ENCODE assay signal across 12 cellular contexts in the genomic region with DNA sequence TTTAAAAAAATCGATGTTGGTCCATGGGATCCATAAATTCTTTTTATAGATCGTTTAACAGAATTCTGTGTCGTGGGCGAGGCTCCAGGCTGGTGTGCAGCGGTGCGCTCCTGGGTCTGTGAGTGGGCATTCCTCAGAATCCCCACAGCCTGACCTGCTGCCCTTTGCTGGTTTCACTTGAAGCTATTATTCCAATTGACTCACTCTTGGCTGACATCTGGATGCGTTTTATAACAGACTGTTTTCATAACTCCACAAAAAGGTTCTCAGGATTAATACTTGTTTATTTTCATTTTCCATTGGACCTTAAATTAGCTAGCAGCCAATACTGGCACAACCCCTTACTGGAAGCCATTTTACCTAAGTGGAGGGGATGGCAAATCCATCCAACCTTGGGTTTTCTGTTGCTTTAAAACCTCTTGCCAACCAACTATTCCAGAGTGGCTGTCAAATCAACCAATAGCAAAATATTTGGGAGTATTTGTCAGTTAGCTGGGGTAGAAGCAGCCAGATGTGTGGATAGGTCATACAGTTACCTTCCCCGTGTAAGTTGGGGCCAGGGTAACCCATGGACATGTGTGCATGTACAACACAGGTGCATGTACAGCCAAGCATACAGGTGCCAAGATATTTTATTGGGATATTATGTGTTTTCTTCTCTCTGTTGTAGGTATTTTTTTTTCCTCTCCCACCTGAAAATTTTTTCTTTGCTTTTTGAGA.
A peak's percentile ranks its signal among the peaks of the same experiment; 100 is the strongest.
DNase-seq lines count a peak whose midpoint lies in the region; ATAC-seq, FAIRE-seq and TF ChIP-seq lines count a peak whose summit lies in the region.
"Had no signal": no experiment of that assay in that cellular context is flagged by ENCODE, and none has a peak within 500 bp of the region (broad histone marks: within the 10 kb centered on the region; RNA-seq: fewer than 3 reads in every experiment).

No MANE protein-coding gene starts in this region.

- H3K27ac ChIP-seq in GM23248 (peak overlapping the region; percentile 58), substantia nigra (ENCODE audit: low read depth, low read length, poor library complexity, severe bottlenecking) (no peak overlapping the region), adrenal gland (peak overlapping the region in 1 of 5 donors; percentile 41), small intestine (ENCODE audit: low read depth in 1 of 2, low read length in 1 of 2) (no peak overlapping the region)
- H3K27ac ChIP-seq: psoas muscle had no signal

- no peak overlapping the region for H3K9ac ChIP-seq in GM23248

- peak overlapping the region; percentile 34; the same call in 1 of the 2 replicates for H3K4me3 ChIP-seq in GM23248
- H3K4me3 ChIP-seq in fibroblast of villous mesenchyme (ENCODE audit: low read depth, low read length), result no peak overlapping the region
- no peak overlapping the region for H3K4me3 ChIP-seq in adrenal gland
- no peak overlapping the region for H3K4me3 ChIP-seq in small intestine (ENCODE audit: low read depth in 1 of 2, low read length in 2 of 2)
- H3K4me3 ChIP-seq: psoas muscle had no signal

- TF ChIP-seq CTCF in fibroblast of villous mesenchyme (IDR thresholded peaks at IDR 0.05; ENCODE audit: insufficient read depth, low read depth, low read length) (no peak), adrenal gland (IDR thresholded peaks at IDR 0.05) (no peak)

- H3K27me3 ChIP-seq in GM23248 (replicated peaks; ENCODE audit: insufficient read depth) (no peaks in the 10 kb centered on the region), adrenal gland (no peaks in the 10 kb centered on the region), small intestine (ENCODE audit: control insufficient read depth in 2 of 2, insufficient read depth in 2 of 2, low read length in 2 of 2) (no peaks in the 10 kb centered on the region)

- H3K9me2 ChIP-seq in GM23248 (ENCODE audit: insufficient read depth), result no peaks in the 10 kb centered on the region

- 2 to 4% methylated on average over 8 of the region's 8 CpGs for WGBS in GM23248 (ENCODE audit: low coverage in 1 of 2, low lambda C conversion rate in 2 of 2, missing lambda C conversion rate in 2 of 2), 2 experiments
- 61 to 63% (median 62%) methylated on average over 8 of the region's 8 CpGs for WGBS in adrenal gland, 4 donors
- 83 to 89% (median 86%) methylated on average over 8 of the region's 8 CpGs for WGBS in small intestine, 3 donors

- in situ Hi-C loops in GM23248 (cut with MboI), result no loop called here

- H3K4me2 ChIP-seq in GM23248 (ENCODE audit: unreplicated experiment), result peak overlapping the region; percentile 68

- no peaks in the 10 kb centered on the region for H4K20me1 ChIP-seq in GM23248 (ENCODE audit: insufficient read depth)

- no peak overlapping the region for H2AFZ ChIP-seq in GM23248

- no peaks in the 10 kb centered on the region for H3K79me2 ChIP-seq in GM23248 (ENCODE audit: insufficient read depth)

- ATAC-seq in GM21576 (IDR thresholded peaks at IDR 0.05; ENCODE audit: unreplicated experiment), result no peak
- ATAC-seq: psoas muscle had no signal

- peaks cover 20% of the 10 kb centered on the region; the same call in 1 of the 2 replicates for H3F3A ChIP-seq in GM23248 (ENCODE audit: insufficient read depth)

- no peak for TF ChIP-seq POLR2A in adrenal gland (IDR thresholded peaks at IDR 0.05)

- H3K4me1 ChIP-seq in GM23248 (ENCODE audit: insufficient read depth) (peaks cover 32% of the 10 kb centered on the region), adrenal gland (replicated peaks in 1 of 2) (no peaks in the 10 kb centered on the region), small intestine (ENCODE audit: control insufficient read depth in 2 of 2, insufficient read depth in 1 of 2, low read depth in 1 of 2, low read length in 1 of 2) (no peaks in the 10 kb centered on the region)
- H3K4me1 ChIP-seq: psoas muscle had no signal

- no peak for FAIRE-seq in small intestine (lab: Jason Lieb, UNC)
- FAIRE-seq: kidney had no signal

- H3K9me3 ChIP-seq in GM23248 (ENCODE audit: low read depth) (no peaks in the 10 kb centered on the region), adrenal gland (replicated peaks in 1 of 3) (no peaks in the 10 kb centered on the region), small intestine (ENCODE audit: control insufficient read depth, low read depth) (no peaks in the 10 kb centered on the region)
- H3K9me3 ChIP-seq: psoas muscle had no signal

- intact Hi-C loops in adrenal gland (cut with DNase I), result no loop called here

- no peaks in the 10 kb centered on the region for H3K36me3 ChIP-seq in GM23248 (ENCODE audit: low read depth)
- H3K36me3 ChIP-seq in adrenal gland (replicated peaks in 1 of 2), result no peaks in the 10 kb centered on the region
- H3K36me3 ChIP-seq in small intestine (ENCODE audit: control insufficient read depth in 2 of 2, insufficient read depth in 2 of 2, low read length in 2 of 2), result no peaks in the 10 kb centered on the region

- DNase-seq in GM23248 (peak; percentile 94), T1000 (lab: John Stamatoyannopoulos, UW) (peak; percentile 44), fibroblast of villous mesenchyme (ENCODE audit: low read depth) (peak; percentile 93), smooth muscle cell of the brain vasculature (ENCODE audit: low read depth, low spot score) (peak; percentile 81), substantia nigra (lab: John Stamatoyannopoulos, UW) (no peak), adrenal gland (no peak), small intestine (no peak)
- DNase-seq: Kasumi-1, kidney, NCI-H446, psoas muscle had no signal

Comparison
In these comparisons a context has a peak if more than half of its experiments do, and no peak if none do; other contexts are left out.
1. DNase-seq: peak in GM23248 (single experiment), T1000 (single experiment), fibroblast of villous mesenchyme (single experiment) and smooth muscle cell of the brain vasculature (single experiment); none in substantia nigra (0 of 49), adrenal gland (0 of 7) and small intestine (single experiment).